In the genomic region with DNA sequence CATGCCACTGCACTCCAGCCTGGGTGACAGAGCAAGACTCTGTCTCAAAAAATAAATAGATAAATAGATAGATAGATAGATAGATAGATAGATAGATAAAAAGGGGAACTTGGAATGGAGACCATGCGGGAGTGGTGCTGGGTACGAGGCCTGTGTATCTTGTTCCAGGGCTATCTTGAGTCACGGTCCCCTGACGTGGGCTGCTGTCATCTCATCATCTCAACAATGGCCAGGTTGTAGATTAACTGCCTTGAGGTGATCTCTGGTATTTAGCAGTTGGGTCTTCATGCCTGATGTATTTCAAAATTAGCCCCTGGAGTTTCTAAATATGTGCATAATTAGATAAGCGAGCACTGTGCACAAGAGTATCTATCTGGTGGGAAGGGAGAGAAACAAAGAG, we compare ENCODE assay signal across 28 cellular contexts.
"Had no signal": no experiment of that assay in that cellular context is flagged by ENCODE, and none has a peak within 500 bp of the region (broad histone marks: within the 10 kb centered on the region; RNA-seq: fewer than 3 reads in every experiment).

No MANE protein-coding gene starts in this region.

- H3K36me3 ChIP-seq: stomach, suprapubic skin, thoracic aorta, thyroid gland, tibial artery, tibial nerve, transverse colon, upper lobe of left lung, upper lobe of right lung, uterus, vagina had no signal

- H3K27ac ChIP-seq: stomach, suprapubic skin, testis, thoracic aorta, thyroid gland, tibial artery, tibial nerve, transverse colon, upper lobe of left lung, upper lobe of right lung, uterus, vagina had no signal

- H3K27ac Mint-ChIP-seq: stimulated activated effector memory CD8-positive, alpha-beta T cell treated with anti-CD3 and anti-CD28 coated beads, Interleukin-12 subunit alpha, Interleukin-12 subunit beta, amount 100 ng/mL, for 72 hours; stimulated activated memory B cell treated with anti-CD40 and anti-IgM and Interleukin-4, amounts not matched to agents 10 μg/mL and 1 μg/mL and 100 μg/mL, for 72 hours; stimulated activated naive B cell treated with anti-CD40 and anti-IgM and Interleukin-4, amounts not matched to agents 10 μg/mL and 1 μg/mL and 100 μg/mL, for 72 hours; stimulated activated naive CD8-positive, alpha-beta T cell treated with anti-CD3 and anti-CD28 coated beads, Interleukin-15, amount 100 ng/mL, for 72 hours; stimulated activated naive CD8-positive, alpha-beta T cell treated with anti-CD3 and anti-CD28 coated beads, Interleukin-15, Interleukin-2, amounts not matched to agents 100 ng/mL and 50 ng/mL, for 24 hours had no signal

- H3K9me3 ChIP-seq: stomach, suprapubic skin, testis, thoracic aorta, thyroid gland, tibial artery, tibial nerve, transverse colon, upper lobe of left lung, upper lobe of right lung, uterus, vagina had no signal

- H3K4me1 ChIP-seq: stomach, suprapubic skin, testis, thyroid gland, tibial artery, tibial nerve, transverse colon, upper lobe of left lung, upper lobe of right lung, uterus, vagina had no signal

- H3K4me3 Mint-ChIP-seq: stimulated activated effector memory CD8-positive, alpha-beta T cell treated with anti-CD3 and anti-CD28 coated beads, Interleukin-12 subunit alpha, Interleukin-12 subunit beta, amount 100 ng/mL, for 72 hours; stimulated activated memory B cell treated with anti-CD40 and anti-IgM and Interleukin-4, amounts not matched to agents 10 μg/mL and 1 μg/mL and 100 μg/mL, for 72 hours; stimulated activated naive B cell treated with anti-CD40 and anti-IgM and Interleukin-4, amounts not matched to agents 10 μg/mL and 1 μg/mL and 100 μg/mL, for 72 hours; stimulated activated naive CD8-positive, alpha-beta T cell treated with anti-CD3 and anti-CD28 coated beads, Interleukin-15, amount 100 ng/mL, for 72 hours; stimulated activated naive CD8-positive, alpha-beta T cell treated with anti-CD3 and anti-CD28 coated beads, Interleukin-15, Interleukin-2, amounts not matched to agents 100 ng/mL and 50 ng/mL, for 24 hours had no signal

- H3K4me1 Mint-ChIP-seq: stimulated activated effector memory CD8-positive, alpha-beta T cell treated with anti-CD3 and anti-CD28 coated beads, Interleukin-12 subunit alpha, Interleukin-12 subunit beta, amount 100 ng/mL, for 72 hours; stimulated activated memory B cell treated with anti-CD40 and anti-IgM and Interleukin-4, amounts not matched to agents 10 μg/mL and 1 μg/mL and 100 μg/mL, for 72 hours; stimulated activated naive B cell treated with anti-CD40 and anti-IgM and Interleukin-4, amounts not matched to agents 10 μg/mL and 1 μg/mL and 100 μg/mL, for 72 hours; stimulated activated naive CD8-positive, alpha-beta T cell treated with anti-CD3 and anti-CD28 coated beads, Interleukin-15, amount 100 ng/mL, for 72 hours had no signal

- DNase-seq: stimulated activated CD4-positive, alpha-beta T cell treated with anti-CD3 and anti-CD28 coated beads, Interleukin-2, amount 100 ng/mL, for 24 hours; stimulated activated CD4-positive, alpha-beta T cell treated with anti-CD3 and anti-CD28 coated beads, Interleukin-2, amount 100 ng/mL, for 48 hours; stimulated activated CD4-positive, alpha-beta T cell treated with anti-CD3 and anti-CD28 coated beads, Interleukin-4, amount 100 ng/mL, for 1 hour; stimulated activated CD4-positive, alpha-beta T cell treated with anti-CD3 and anti-CD28 coated beads, Interleukin-4, amount 100 ng/mL, for 24 hours; stimulated activated CD4-positive, alpha-beta T cell treated with anti-CD3 and anti-CD28 coated beads, Interleukin-4, amount 100 ng/mL, for 4 hours; stimulated activated CD8-positive, alpha-beta memory T cell treated with anti-CD3 and anti-CD28 coated beads, Interleukin-4, amount 100 ng/mL, for 48 hours; stimulated activated naive B cell treated with anti-CD40 and anti-IgM and Interleukin-4, amounts not matched to agents 10 μg/mL and 1 μg/mL and 100 μg/mL, for 72 hours; stimulated activated naive CD4-positive, alpha-beta T cell; stimulated activated naive CD4-positive, alpha-beta T cell treated with Interleukin-2 at 50 U/mL for 16 hours; stimulated activated naive CD8-positive, alpha-beta T cell treated with anti-CD3 and anti-CD28 coated beads, Interleukin-15, amount 100 ng/mL, for 72 hours; stimulated activated naive CD8-positive, alpha-beta T cell treated with anti-CD3 and anti-CD28 coated beads, Interleukin-15, Interleukin-2, amounts not matched to agents 100 U/mL and 50 U/mL, for 24 hours; stomach; substantia nigra; testis; thyroid gland; tibial artery; transverse colon; upper lobe of left lung; upper lobe of right lung; uterus had no signal

- H3K9me3 Mint-ChIP-seq: stimulated activated effector memory CD8-positive, alpha-beta T cell treated with anti-CD3 and anti-CD28 coated beads, Interleukin-12 subunit alpha, Interleukin-12 subunit beta, amount 100 ng/mL, for 72 hours; stimulated activated memory B cell treated with anti-CD40 and anti-IgM and Interleukin-4, amounts not matched to agents 10 μg/mL and 1 μg/mL and 100 μg/mL, for 72 hours; stimulated activated naive B cell treated with anti-CD40 and anti-IgM and Interleukin-4, amounts not matched to agents 10 μg/mL and 1 μg/mL and 100 μg/mL, for 72 hours; stimulated activated naive CD8-positive, alpha-beta T cell treated with anti-CD3 and anti-CD28 coated beads, Interleukin-15, amount 100 ng/mL, for 72 hours; stimulated activated naive CD8-positive, alpha-beta T cell treated with anti-CD3 and anti-CD28 coated beads, Interleukin-15, Interleukin-2, amounts not matched to agents 100 ng/mL and 50 ng/mL, for 24 hours had no signal

- FAIRE-seq: urothelium cell line had no signal

- H3K36me3 Mint-ChIP-seq: stimulated activated effector memory CD8-positive, alpha-beta T cell treated with anti-CD3 and anti-CD28 coated beads, Interleukin-12 subunit alpha, Interleukin-12 subunit beta, amount 100 ng/mL, for 72 hours; stimulated activated memory B cell treated with anti-CD40 and anti-IgM and Interleukin-4, amounts not matched to agents 10 μg/mL and 1 μg/mL and 100 μg/mL, for 72 hours; stimulated activated naive B cell treated with anti-CD40 and anti-IgM and Interleukin-4, amounts not matched to agents 10 μg/mL and 1 μg/mL and 100 μg/mL, for 72 hours had no signal

- H3K27me3 ChIP-seq: stomach, suprapubic skin, testis, thyroid gland, tibial artery, tibial nerve, transverse colon, upper lobe of left lung, upper lobe of right lung, uterus, vagina had no signal

- H3K27me3 Mint-ChIP-seq: stimulated activated memory B cell treated with anti-CD40 and anti-IgM and Interleukin-4, amounts not matched to agents 10 μg/mL and 1 μg/mL and 100 μg/mL, for 72 hours had no signal

- ATAC-seq: stimulated activated effector memory CD8-positive, alpha-beta T cell treated with anti-CD3 and anti-CD28 coated beads, Interleukin-12 subunit alpha, Interleukin-12 subunit beta, amount 100 ng/mL, for 72 hours; stimulated activated memory B cell treated with anti-CD40 and anti-IgM and Interleukin-4, amounts not matched to agents 10 μg/mL and 1 μg/mL and 100 μg/mL, for 72 hours; stimulated activated naive B cell treated with anti-CD40 and anti-IgM and Interleukin-4, amounts not matched to agents 10 μg/mL and 1 μg/mL and 100 μg/mL, for 72 hours; stimulated activated naive CD8-positive, alpha-beta T cell treated with anti-CD3 and anti-CD28 coated beads, Interleukin-15, amount 100 ng/mL, for 72 hours; stimulated activated naive CD8-positive, alpha-beta T cell treated with anti-CD3 and anti-CD28 coated beads, Interleukin-15, Interleukin-2, amounts not matched to agents 100 U/mL and 50 U/mL, for 24 hours; upper lobe of right lung had no signal

- H3K4me3 ChIP-seq: stomach, suprapubic skin, testis, thoracic aorta, thyroid gland, tibial artery, tibial nerve, transverse colon, upper lobe of left lung, upper lobe of right lung, uterus, vagina had no signal
